18 cellular contexts compared by ENCODE assay signal in genomic region chr3:106587581-106587980, GRCh38.
DNase-seq lines count a peak whose midpoint lies in the region; ATAC-seq, FAIRE-seq and TF ChIP-seq lines count a peak whose summit lies in the region.
"Had no signal": no experiment of that assay in that cellular context is flagged by ENCODE, and none has a peak within 500 bp of the region (broad histone marks: within the 10 kb centered on the region; RNA-seq: fewer than 3 reads in every experiment).

No MANE protein-coding gene starts in this region.

- H3K4ac ChIP-seq in IMR-90 (ENCODE audit: low read depth, low read length), result no peak overlapping the region

- H4K20me1 ChIP-seq in IMR-90 (ENCODE audit: insufficient read depth, low read length), result no peaks in the 10 kb centered on the region
- H4K20me1 ChIP-seq: BLaER1 had no signal

- H3K23ac ChIP-seq in IMR-90 (ENCODE audit: low read depth, low read length), result no peak overlapping the region

- in situ Hi-C loops in IMR-90 (cut with MboI; ENCODE audit: low sequenced_read_pairs), result no loop called here

- no peak overlapping the region for H2BK5ac ChIP-seq in IMR-90 (ENCODE audit: low read depth, low read length, poor library complexity, severe bottlenecking)

- TF ChIP-seq CTCF in IMR-90 (conservative IDR thresholded peaks at IDR 0.05; ENCODE audit: low read depth, low read length) (no peak), RWPE2 (IDR thresholded peaks at IDR 0.05; ENCODE audit: poor library complexity, severe bottlenecking) (no peak), epithelial cell of esophagus (IDR thresholded peaks at IDR 0.05; ENCODE audit: insufficient read depth, low read depth, low read length, missing control alignments) (no peak), lower lobe of right lung (IDR thresholded peaks at IDR 0.05) (no peak), D721Med (IDR thresholded peaks at IDR 0.05; ENCODE audit: insufficient read depth, missing control alignments) (no peak)

- no peak overlapping the region for H2BK15ac ChIP-seq in IMR-90 (ENCODE audit: low read depth, low read length)

- H2BK120ac ChIP-seq in IMR-90 (ENCODE audit: low read depth, low read length), result no peak overlapping the region

- no peak overlapping the region for H4K5ac ChIP-seq in IMR-90 (ENCODE audit: low read depth, low read length)

- H3K79me1 ChIP-seq in IMR-90 (ENCODE audit: low read depth in 1 of 2, low read length in 2 of 2), result no peaks in the 10 kb centered on the region

- no peak overlapping the region for H3K56ac ChIP-seq in IMR-90 (ENCODE audit: extremely low read depth, insufficient read depth, low read length)

- no peak overlapping the region for H3K4me2 ChIP-seq in IMR-90 (ENCODE audit: low read depth, low read length)
- H3K4me2 ChIP-seq: BLaER1 had no signal

- H3K9me3 ChIP-seq in IMR-90 (ENCODE audit: control insufficient read depth, insufficient read depth, low read length) (no peaks in the 10 kb centered on the region), RWPE2 (ENCODE audit: severe bottlenecking) (no peaks in the 10 kb centered on the region), lower lobe of right lung (no peaks in the 10 kb centered on the region)
- H3K9me3 ChIP-seq: BLaER1 had no signal

- dilution Hi-C loops in IMR-90 (cut with HindIII; ENCODE audit: low sequenced_read_pairs, unreplicated experiment), result no loop called here

- TF ChIP-seq POLR2A in IMR-90 (IDR thresholded peaks at IDR 0.05; ENCODE audit: low read depth, low read length), result no peak

- no peak overlapping the region for H2BK20ac ChIP-seq in IMR-90 (ENCODE audit: low read depth, low read length)

- ATAC-seq in IMR-90 (ENCODE audit: low read depth) (no peak), RWPE2 (ENCODE audit: low read depth) (no peak), lower lobe of right lung (no peak)
- ATAC-seq: HepG2 had no signal

- no peaks in the 10 kb centered on the region for H3K9me1 ChIP-seq in IMR-90 (ENCODE audit: insufficient read depth, low read length)

- intact Hi-C loops in IMR-90 (cut with micrococcal nuclease), result no loop called here
- intact Hi-C loops in lower lobe of right lung (cut with DNase I), result no loop called here

- no peak for TF ChIP-seq RAD21 in IMR-90 (IDR thresholded peaks at IDR 0.05; ENCODE audit: low read length)

- FAIRE-seq in D721Med (lab: Jason Lieb, UNC), result no peak
- FAIRE-seq: G401.6, GM12891, GM19239, H1, HepG2 had no signal

- no peak overlapping the region for H2AK9ac ChIP-seq in IMR-90 (replicated peaks; ENCODE audit: low read depth, low read length, poor library complexity)

- H3K18ac ChIP-seq in IMR-90 (ENCODE audit: low read depth, low read length), result no peak overlapping the region

- H3K36me3 ChIP-seq in IMR-90 (ENCODE audit: control insufficient read depth, insufficient read depth, low read length) (no peaks in the 10 kb centered on the region), RWPE2 (ENCODE audit: low read depth) (no peaks in the 10 kb centered on the region), lower lobe of right lung (no peaks in the 10 kb centered on the region)
- H3K36me3 ChIP-seq: BLaER1 had no signal

- POLR2A ChIA-PET in IMR-90 (lab: Charles Lee; ENCODE audit: unreplicated experiment), result no interaction called here

- H4K91ac ChIP-seq in IMR-90 (ENCODE audit: insufficient read depth, low read depth, low read length), result no peak overlapping the region

- H2AFZ ChIP-seq in IMR-90 (replicated peaks; ENCODE audit: low read length, poor library complexity), result no peak overlapping the region

- no TSS peak for BruUV-seq in IMR-90 (replicated peaks; lab: Mats Ljungman, UMichigan)

- no peak overlapping the region for H3K4me3 ChIP-seq in IMR-90 (ENCODE audit: insufficient read depth, low read depth, low read length)
- H3K4me3 ChIP-seq in RWPE2 (ENCODE audit: severe bottlenecking), result no peak overlapping the region
- no peak overlapping the region for H3K4me3 ChIP-seq in epithelial cell of esophagus (ENCODE audit: low read length)
- no peak overlapping the region for H3K4me3 ChIP-seq in lower lobe of right lung
- H3K4me3 ChIP-seq: BLaER1 had no signal

- no CpG with 5 or more reads among the region's 5 CpGs for WGBS in IMR-90 (ENCODE audit: extremely low coverage in 2 of 2, insufficient read length in 1 of 2), 2 experiments

- no peak overlapping the region for H3K14ac ChIP-seq in IMR-90 (replicated peaks; ENCODE audit: low read depth, low read length)

- DNase-seq in IMR-90 (no peak), RWPE2 (ENCODE audit: low spot score) (no peak), epithelial cell of esophagus (ENCODE audit: low read depth) (peak; percentile 73), iris pigment epithelial cell (ENCODE audit: low read depth) (peak; percentile 32), lower lobe of right lung (no peak), D721Med (ENCODE audit: insufficient read length, low spot score) (no peak), NCI-H1930 (lab: John Stamatoyannopoulos, UW) (no peak)
- DNase-seq: 8988T; Calu3; CD4-positive, alpha-beta memory T cell; DMS 273 treated with DMSO at 0.1 percent for 48 hours; H9 had no signal

- H2AK5ac ChIP-seq in IMR-90 (ENCODE audit: low read depth, low read length), result no peak overlapping the region

- H3K9ac ChIP-seq in IMR-90 (ENCODE audit: low read depth, low read length), result no peak overlapping the region
- H3K9ac ChIP-seq: BLaER1 had no signal

- CTCF ChIA-PET in IMR-90 (lab: Yijun Ruan, JAX), result no interaction called here

- H3K4me1 ChIP-seq in IMR-90 (ENCODE audit: control insufficient read depth, insufficient read depth, low read length) (no peaks in the 10 kb centered on the region), RWPE2 (ENCODE audit: insufficient read depth, poor library complexity, severe bottlenecking) (peaks cover 35% of the 10 kb centered on the region), lower lobe of right lung (no peaks in the 10 kb centered on the region)
- H3K4me1 ChIP-seq: BLaER1 had no signal

- H3K27ac ChIP-seq in IMR-90 (ENCODE audit: insufficient read depth, low read length) (no peak overlapping the region), RWPE2 (ENCODE audit: poor library complexity, severe bottlenecking) (peak overlapping the region; percentile 74), lower lobe of right lung (no peak overlapping the region)
- H3K27ac ChIP-seq: BLaER1 had no signal

- H3K27me3 ChIP-seq in IMR-90 (ENCODE audit: control insufficient read depth, insufficient read depth, low read length), result no peaks in the 10 kb centered on the region
- no peaks in the 10 kb centered on the region for H3K27me3 ChIP-seq in RWPE2 (ENCODE audit: insufficient read depth, poor library complexity, severe bottlenecking)
- no peaks in the 10 kb centered on the region for H3K27me3 ChIP-seq in lower lobe of right lung (ENCODE audit: low read depth)
- H3K27me3 ChIP-seq: BLaER1 had no signal

- no peak overlapping the region for H4K8ac ChIP-seq in IMR-90 (ENCODE audit: low read depth in 2 of 2, low read length in 2 of 2)

TF ChIP-seq in IMR-90, 13 proteins besides CTCF, POLR2A, EP300 and RAD21:
- TF ChIP-seq CEBPB (IDR thresholded peaks at IDR 0.05; ENCODE audit: low read depth, low read length) (peak; percentile 59), SMC3 (IDR thresholded peaks at IDR 0.05; ENCODE audit: low read depth, low read length) (no peak)

Comparison
In these comparisons a context has a peak if more than half of its experiments do, and no peak if none do; other contexts are left out.
1. DNase-seq: peak in epithelial cell of esophagus (single experiment) and iris pigment epithelial cell (single experiment); none in IMR-90 (single experiment), RWPE2 (single experiment), lower lobe of right lung (single experiment), D721Med (single experiment) and NCI-H1930 (0 of 2).